1 cellular context compared by ENCODE assay signal in the genomic region with DNA sequence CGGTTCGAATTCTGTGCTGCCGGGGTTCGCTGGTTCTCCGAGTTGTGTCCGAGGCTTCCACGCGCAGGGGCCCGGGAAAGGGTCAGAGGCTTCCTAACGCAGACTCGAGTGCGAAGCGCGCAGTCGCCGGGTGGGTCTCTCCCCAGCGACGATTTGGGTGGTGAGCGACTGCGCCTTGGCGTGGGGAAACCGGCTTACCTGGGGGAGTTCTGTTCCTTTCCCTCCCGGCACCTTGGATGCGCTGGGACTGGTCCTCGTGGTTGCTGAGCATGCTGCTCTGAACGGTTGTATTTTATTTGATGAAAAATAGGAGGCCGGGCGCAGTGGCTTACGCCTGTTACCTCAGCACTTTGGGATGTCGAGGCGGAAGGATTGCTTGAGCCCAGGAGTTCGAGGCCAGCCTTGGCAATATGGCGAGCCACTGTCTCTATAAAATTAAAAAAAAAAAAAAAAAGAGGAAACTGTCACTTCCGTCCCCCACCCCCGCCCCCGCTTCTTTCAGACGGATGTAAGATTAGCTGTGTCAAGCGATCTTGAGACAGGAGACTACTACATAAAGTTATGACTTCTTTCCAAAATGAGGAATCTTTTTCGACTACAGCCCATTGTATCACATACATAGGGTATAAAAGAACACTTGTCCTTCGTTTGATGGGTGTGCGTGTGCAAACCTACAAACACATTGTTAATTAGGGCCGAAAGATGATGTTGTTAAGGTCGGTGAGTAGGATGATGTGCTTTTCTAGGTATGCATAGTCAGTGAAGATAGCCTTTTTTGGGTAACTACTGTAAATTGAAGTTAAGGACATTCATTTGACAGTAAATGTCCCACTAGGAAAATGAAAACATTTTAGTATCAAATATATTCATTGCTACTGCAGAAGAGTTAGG.
TF ChIP-seq lines count a peak whose summit lies in the region.

A gene with protein sequence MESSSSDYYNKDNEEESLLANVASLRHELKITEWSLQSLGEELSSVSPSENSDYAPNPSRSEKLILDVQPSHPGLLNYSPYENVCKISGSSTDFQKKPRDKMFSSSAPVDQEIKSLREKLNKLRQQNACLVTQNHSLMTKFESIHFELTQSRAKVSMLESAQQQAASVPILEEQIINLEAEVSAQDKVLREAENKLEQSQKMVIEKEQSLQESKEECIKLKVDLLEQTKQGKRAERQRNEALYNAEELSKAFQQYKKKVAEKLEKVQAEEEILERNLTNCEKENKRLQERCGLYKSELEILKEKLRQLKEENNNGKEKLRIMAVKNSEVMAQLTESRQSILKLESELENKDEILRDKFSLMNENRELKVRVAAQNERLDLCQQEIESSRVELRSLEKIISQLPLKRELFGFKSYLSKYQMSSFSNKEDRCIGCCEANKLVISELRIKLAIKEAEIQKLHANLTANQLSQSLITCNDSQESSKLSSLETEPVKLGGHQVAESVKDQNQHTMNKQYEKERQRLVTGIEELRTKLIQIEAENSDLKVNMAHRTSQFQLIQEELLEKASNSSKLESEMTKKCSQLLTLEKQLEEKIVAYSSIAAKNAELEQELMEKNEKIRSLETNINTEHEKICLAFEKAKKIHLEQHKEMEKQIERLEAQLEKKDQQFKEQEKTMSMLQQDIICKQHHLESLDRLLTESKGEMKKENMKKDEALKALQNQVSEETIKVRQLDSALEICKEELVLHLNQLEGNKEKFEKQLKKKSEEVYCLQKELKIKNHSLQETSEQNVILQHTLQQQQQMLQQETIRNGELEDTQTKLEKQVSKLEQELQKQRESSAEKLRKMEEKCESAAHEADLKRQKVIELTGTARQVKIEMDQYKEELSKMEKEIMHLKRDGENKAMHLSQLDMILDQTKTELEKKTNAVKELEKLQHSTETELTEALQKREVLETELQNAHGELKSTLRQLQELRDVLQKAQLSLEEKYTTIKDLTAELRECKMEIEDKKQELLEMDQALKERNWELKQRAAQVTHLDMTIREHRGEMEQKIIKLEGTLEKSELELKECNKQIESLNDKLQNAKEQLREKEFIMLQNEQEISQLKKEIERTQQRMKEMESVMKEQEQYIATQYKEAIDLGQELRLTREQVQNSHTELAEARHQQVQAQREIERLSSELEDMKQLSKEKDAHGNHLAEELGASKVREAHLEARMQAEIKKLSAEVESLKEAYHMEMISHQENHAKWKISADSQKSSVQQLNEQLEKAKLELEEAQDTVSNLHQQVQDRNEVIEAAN (N-terminal part only) (plus strand): TSS at position 2 of the 891 bp plus-strand sequence. CDS start 2,638 bp downstream, outside the sequence.

TF ChIP-seq in HepG2, 621 proteins besides CTCF, POLR2A, EP300 and RAD21 (continued from another document):
- TF ChIP-seq, protein P1, sequence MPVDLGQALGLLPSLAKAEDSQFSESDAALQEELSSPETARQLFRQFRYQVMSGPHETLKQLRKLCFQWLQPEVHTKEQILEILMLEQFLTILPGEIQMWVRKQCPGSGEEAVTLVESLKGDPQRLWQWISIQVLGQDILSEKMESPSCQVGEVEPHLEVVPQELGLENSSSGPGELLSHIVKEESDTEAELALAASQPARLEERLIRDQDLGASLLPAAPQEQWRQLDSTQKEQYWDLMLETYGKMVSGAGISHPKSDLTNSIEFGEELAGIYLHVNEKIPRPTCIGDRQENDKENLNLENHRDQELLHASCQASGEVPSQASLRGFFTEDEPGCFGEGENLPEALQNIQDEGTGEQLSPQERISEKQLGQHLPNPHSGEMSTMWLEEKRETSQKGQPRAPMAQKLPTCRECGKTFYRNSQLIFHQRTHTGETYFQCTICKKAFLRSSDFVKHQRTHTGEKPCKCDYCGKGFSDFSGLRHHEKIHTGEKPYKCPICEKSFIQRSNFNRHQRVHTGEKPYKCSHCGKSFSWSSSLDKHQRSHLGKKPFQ (CRISPR knock-in tag; IDR thresholded peaks at IDR 0.05; ENCODE audit: insufficient replicate concordance): no peak
- TF ChIP-seq, protein P2, sequence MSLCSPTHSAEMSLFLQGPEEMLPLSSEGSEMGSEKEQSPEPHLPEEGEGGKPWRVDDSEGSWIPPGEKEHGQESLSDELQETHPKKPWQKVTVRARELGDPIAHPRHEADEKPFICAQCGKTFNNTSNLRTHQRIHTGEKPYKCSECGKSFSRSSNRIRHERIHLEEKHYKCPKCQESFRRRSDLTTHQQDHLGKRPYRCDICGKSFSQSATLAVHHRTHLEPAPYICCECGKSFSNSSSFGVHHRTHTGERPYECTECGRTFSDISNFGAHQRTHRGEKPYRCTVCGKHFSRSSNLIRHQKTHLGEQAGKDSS (CRISPR knock-in tag; IDR thresholded peaks at IDR 0.05; ENCODE audit: borderline replicate concordance, low read depth): no peak
- TF ChIP-seq PITX1 (CRISPR knock-in tag; IDR thresholded peaks at IDR 0.05) (no peak), SIN3A (IDR thresholded peaks at IDR 0.05; ENCODE audit: borderline replicate concordance, low read depth, low read length) (no peak; the same call in 1 of the 2 replicates), TAF15 (IDR thresholded peaks at IDR 0.05; ENCODE audit: low read depth, low read length, poor library complexity, severe bottlenecking) (no peak), ZNF556 (CRISPR knock-in tag; IDR thresholded peaks at IDR 0.05; ENCODE audit: borderline replicate concordance) (no peak), FOXO1 (CRISPR knock-in tag; IDR thresholded peaks at IDR 0.05) (no peak), CHD4 (IDR thresholded peaks at IDR 0.05; ENCODE audit: borderline replicate concordance, low read length) (no peak), RFX5 (IDR thresholded peaks at IDR 0.05; ENCODE audit: low read depth, low read length) (no peak), JUND (CRISPR knock-in tag; IDR thresholded peaks at IDR 0.05) (no peak), ZNF569 (CRISPR knock-in tag; IDR thresholded peaks at IDR 0.05; ENCODE audit: borderline replicate concordance) (no peak), ZNF781 (CRISPR knock-in tag; IDR thresholded peaks at IDR 0.05; ENCODE audit: borderline replicate concordance, not compliant biosample characterization) (no peak), TOE1 (CRISPR knock-in tag; IDR thresholded peaks at IDR 0.05) (no peak), HCFC1 (IDR thresholded peaks at IDR 0.05; ENCODE audit: low read depth, low read length) (no peak), ARID2 (CRISPR knock-in tag; IDR thresholded peaks at IDR 0.05; ENCODE audit: borderline replicate concordance) (0 out of 2 replicates have a peak, but pooled peaks have one; percentile 11), ZNF780A (CRISPR knock-in tag; IDR thresholded peaks at IDR 0.05) (no peak), ZMYM4 (CRISPR knock-in tag; IDR thresholded peaks at IDR 0.05) (no peak), MTA1 (CRISPR knock-in tag; IDR thresholded peaks at IDR 0.05; ENCODE audit: borderline replicate concordance) (no peak), JUN (CRISPR knock-in tag; IDR thresholded peaks at IDR 0.05) (no peak), ZNF703 (CRISPR knock-in tag; IDR thresholded peaks at IDR 0.05; ENCODE audit: borderline replicate concordance) (no peak), ETV5 (CRISPR knock-in tag; IDR thresholded peaks at IDR 0.05; ENCODE audit: borderline replicate concordance) (no peak), ZFYVE20 (CRISPR knock-in tag; IDR thresholded peaks at IDR 0.05; ENCODE audit: borderline replicate concordance, low read depth) (no peak)
- TF ChIP-seq, protein P3, sequence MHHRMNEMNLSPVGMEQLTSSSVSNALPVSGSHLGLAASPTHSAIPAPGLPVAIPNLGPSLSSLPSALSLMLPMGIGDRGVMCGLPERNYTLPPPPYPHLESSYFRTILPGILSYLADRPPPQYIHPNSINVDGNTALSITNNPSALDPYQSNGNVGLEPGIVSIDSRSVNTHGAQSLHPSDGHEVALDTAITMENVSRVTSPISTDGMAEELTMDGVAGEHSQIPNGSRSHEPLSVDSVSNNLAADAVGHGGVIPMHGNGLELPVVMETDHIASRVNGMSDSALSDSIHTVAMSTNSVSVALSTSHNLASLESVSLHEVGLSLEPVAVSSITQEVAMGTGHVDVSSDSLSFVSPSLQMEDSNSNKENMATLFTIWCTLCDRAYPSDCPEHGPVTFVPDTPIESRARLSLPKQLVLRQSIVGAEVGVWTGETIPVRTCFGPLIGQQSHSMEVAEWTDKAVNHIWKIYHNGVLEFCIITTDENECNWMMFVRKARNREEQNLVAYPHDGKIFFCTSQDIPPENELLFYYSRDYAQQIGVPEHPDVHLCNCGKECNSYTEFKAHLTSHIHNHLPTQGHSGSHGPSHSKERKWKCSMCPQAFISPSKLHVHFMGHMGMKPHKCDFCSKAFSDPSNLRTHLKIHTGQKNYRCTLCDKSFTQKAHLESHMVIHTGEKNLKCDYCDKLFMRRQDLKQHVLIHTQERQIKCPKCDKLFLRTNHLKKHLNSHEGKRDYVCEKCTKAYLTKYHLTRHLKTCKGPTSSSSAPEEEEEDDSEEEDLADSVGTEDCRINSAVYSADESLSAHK (CRISPR knock-in tag; IDR thresholded peaks at IDR 0.05; ENCODE audit: borderline replicate concordance): no peak
- TF ChIP-seq, protein P4, sequence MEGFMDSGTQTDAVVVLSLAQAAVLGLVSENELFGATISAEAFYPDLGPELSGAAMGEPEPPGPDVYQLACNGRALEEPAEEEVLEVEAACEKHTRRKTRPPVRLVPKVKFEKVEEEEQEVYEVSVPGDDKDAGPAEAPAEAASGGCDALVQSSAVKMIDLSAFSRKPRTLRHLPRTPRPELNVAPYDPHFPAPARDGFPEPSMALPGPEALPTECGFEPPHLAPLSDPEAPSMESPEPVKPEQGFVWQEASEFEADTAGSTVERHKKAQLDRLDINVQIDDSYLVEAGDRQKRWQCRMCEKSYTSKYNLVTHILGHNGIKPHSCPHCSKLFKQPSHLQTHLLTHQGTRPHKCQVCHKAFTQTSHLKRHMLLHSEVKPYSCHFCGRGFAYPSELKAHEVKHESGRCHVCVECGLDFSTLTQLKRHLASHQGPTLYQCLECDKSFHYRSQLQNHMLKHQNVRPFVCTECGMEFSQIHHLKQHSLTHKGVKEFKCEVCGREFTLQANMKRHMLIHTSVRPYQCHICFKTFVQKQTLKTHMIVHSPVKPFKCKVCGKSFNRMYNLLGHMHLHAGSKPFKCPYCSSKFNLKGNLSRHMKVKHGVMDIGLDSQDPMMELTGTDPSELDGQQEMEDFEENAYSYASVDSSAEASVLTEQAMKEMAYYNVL (CRISPR knock-in tag; IDR thresholded peaks at IDR 0.05; ENCODE audit: borderline replicate concordance): no peak
- TF ChIP-seq, protein P5, sequence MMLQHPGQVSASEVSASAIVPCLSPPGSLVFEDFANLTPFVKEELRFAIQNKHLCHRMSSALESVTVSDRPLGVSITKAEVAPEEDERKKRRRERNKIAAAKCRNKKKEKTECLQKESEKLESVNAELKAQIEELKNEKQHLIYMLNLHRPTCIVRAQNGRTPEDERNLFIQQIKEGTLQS (CRISPR knock-in tag; IDR thresholded peaks at IDR 0.05): no peak
- TF ChIP-seq, protein P6, sequence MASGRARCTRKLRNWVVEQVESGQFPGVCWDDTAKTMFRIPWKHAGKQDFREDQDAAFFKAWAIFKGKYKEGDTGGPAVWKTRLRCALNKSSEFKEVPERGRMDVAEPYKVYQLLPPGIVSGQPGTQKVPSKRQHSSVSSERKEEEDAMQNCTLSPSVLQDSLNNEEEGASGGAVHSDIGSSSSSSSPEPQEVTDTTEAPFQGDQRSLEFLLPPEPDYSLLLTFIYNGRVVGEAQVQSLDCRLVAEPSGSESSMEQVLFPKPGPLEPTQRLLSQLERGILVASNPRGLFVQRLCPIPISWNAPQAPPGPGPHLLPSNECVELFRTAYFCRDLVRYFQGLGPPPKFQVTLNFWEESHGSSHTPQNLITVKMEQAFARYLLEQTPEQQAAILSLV (CRISPR knock-in tag; IDR thresholded peaks at IDR 0.05; ENCODE audit: borderline replicate concordance): 0 out of 2 replicates have a peak, but pooled peaks have one; percentile 7
- TF ChIP-seq, protein P7, sequence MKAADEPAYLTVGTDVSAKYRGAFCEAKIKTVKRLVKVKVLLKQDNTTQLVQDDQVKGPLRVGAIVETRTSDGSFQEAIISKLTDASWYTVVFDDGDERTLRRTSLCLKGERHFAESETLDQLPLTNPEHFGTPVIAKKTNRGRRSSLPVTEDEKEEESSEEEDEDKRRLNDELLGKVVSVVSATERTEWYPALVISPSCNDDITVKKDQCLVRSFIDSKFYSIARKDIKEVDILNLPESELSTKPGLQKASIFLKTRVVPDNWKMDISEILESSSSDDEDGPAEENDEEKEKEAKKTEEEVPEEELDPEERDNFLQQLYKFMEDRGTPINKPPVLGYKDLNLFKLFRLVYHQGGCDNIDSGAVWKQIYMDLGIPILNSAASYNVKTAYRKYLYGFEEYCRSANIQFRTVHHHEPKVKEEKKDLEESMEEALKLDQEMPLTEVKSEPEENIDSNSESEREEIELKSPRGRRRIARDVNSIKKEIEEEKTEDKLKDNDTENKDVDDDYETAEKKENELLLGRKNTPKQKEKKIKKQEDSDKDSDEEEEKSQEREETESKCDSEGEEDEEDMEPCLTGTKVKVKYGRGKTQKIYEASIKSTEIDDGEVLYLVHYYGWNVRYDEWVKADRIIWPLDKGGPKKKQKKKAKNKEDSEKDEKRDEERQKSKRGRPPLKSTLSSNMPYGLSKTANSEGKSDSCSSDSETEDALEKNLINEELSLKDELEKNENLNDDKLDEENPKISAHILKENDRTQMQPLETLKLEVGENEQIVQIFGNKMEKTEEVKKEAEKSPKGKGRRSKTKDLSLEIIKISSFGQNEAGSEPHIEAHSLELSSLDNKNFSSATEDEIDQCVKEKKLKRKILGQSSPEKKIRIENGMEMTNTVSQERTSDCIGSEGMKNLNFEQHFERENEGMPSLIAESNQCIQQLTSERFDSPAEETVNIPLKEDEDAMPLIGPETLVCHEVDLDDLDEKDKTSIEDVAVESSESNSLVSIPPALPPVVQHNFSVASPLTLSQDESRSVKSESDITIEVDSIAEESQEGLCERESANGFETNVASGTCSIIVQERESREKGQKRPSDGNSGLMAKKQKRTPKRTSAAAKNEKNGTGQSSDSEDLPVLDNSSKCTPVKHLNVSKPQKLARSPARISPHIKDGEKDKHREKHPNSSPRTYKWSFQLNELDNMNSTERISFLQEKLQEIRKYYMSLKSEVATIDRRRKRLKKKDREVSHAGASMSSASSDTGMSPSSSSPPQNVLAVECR (CRISPR knock-in tag; IDR thresholded peaks at IDR 0.05; ENCODE audit: borderline replicate concordance): peak; percentile 99
- TF ChIP-seq, protein P8, sequence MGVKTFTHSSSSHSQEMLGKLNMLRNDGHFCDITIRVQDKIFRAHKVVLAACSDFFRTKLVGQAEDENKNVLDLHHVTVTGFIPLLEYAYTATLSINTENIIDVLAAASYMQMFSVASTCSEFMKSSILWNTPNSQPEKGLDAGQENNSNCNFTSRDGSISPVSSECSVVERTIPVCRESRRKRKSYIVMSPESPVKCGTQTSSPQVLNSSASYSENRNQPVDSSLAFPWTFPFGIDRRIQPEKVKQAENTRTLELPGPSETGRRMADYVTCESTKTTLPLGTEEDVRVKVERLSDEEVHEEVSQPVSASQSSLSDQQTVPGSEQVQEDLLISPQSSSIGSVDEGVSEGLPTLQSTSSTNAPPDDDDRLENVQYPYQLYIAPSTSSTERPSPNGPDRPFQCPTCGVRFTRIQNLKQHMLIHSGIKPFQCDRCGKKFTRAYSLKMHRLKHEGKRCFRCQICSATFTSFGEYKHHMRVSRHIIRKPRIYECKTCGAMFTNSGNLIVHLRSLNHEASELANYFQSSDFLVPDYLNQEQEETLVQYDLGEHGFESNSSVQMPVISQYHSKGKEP (CRISPR knock-in tag; IDR thresholded peaks at IDR 0.05): no peak
- TF ChIP-seq, protein P9, sequence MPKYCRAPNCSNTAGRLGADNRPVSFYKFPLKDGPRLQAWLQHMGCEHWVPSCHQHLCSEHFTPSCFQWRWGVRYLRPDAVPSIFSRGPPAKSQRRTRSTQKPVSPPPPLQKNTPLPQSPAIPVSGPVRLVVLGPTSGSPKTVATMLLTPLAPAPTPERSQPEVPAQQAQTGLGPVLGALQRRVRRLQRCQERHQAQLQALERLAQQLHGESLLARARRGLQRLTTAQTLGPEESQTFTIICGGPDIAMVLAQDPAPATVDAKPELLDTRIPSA (CRISPR knock-in tag; IDR thresholded peaks at IDR 0.05; ENCODE audit: borderline replicate concordance): no peak
